27 cellular contexts compared by ENCODE assay signal in genomic region chr2:65093211-65093610, GRCh38. TPM values are rescaled to one million over a fixed set of nuclear protein-coding genes. Genes with fewer than 3 reads are reported as not detected.
DNase-seq lines count a peak whose midpoint lies in the region; ATAC-seq and TF ChIP-seq lines count a peak whose summit lies in the region.
"Had no signal": no experiment of that assay in that cellular context is flagged by ENCODE, and none has a peak within 500 bp of the region (broad histone marks: within the 10 kb centered on the region; RNA-seq: fewer than 3 reads in every experiment).

No MANE protein-coding gene starts in this region.

- CTCF ChIA-PET in activated CD8-positive, alpha-beta memory T cell treated with anti-CD3 and anti-CD28 coated beads, Interleukin-2, amount 10 ng/mL, durations not matched to agents 7 days and 5 days (lab: Charles Lee): no interaction called here
- CTCF ChIA-PET in CD4-positive, alpha-beta T cell (lab: Charles Lee): no interaction called here

- H3K36me3 Mint-ChIP-seq in activated CD8-positive, alpha-beta memory T cell treated with anti-CD3 and anti-CD28 coated beads, Interleukin-2, amount 10 ng/mL, durations not matched to agents 7 days and 5 days: peaks cover 56% of the 10 kb centered on the region
- H3K36me3 Mint-ChIP-seq in CD4-positive, alpha-beta T cell (ENCODE audit: low read depth): peaks cover 87% of the 10 kb centered on the region
- peaks cover 71% of the 10 kb centered on the region for H3K36me3 Mint-ChIP-seq in central memory CD8-positive, alpha-beta T cell (ENCODE audit: insufficient read depth)

- H3K27me3 Mint-ChIP-seq in activated CD8-positive, alpha-beta memory T cell treated with anti-CD3 and anti-CD28 coated beads, Interleukin-2, amount 10 ng/mL, durations not matched to agents 7 days and 5 days: no peaks in the 10 kb centered on the region
- H3K27me3 Mint-ChIP-seq in CD4-positive, alpha-beta T cell: no peaks in the 10 kb centered on the region
- H3K27me3 Mint-ChIP-seq in central memory CD8-positive, alpha-beta T cell: no peaks in the 10 kb centered on the region
- H3K27me3 Mint-ChIP-seq: CD4-positive, CD25-positive, alpha-beta regulatory T cell; stimulated activated naive B cell treated with anti-CD40 and anti-IgM and Interleukin-4, amounts not matched to agents 10 μg/mL and 1 μg/mL and 100 μg/mL, for 72 hours; T-cell had no signal

- no peak for TF ChIP-seq CTCF in CD4-positive, alpha-beta T cell (IDR thresholded peaks at IDR 0.05)
- no peak for TF ChIP-seq CTCF in neutrophil (IDR thresholded peaks at IDR 0.05)

- no peak overlapping the region for H3K27ac ChIP-seq in CD4-positive, alpha-beta T cell (ENCODE audit: low read depth, low read length)
- H3K27ac ChIP-seq in neutrophil: peak overlapping the region; percentile 28
- H3K27ac ChIP-seq: ascending aorta, ovary, testis had no signal

- H3K9me3 ChIP-seq in CD4-positive, alpha-beta T cell (ENCODE audit: control insufficient read depth, low read length): no peaks in the 10 kb centered on the region
- H3K9me3 ChIP-seq in neutrophil: no peaks in the 10 kb centered on the region
- H3K9me3 ChIP-seq: ascending aorta, ovary, testis had no signal

- peak overlapping the region; percentile 24 for H3K27ac Mint-ChIP-seq in activated CD8-positive, alpha-beta memory T cell treated with anti-CD3 and anti-CD28 coated beads, Interleukin-2, amount 10 ng/mL, durations not matched to agents 7 days and 5 days
- peak overlapping the region; percentile 48 for H3K27ac Mint-ChIP-seq in CD4-positive, alpha-beta T cell
- peak overlapping the region; percentile 37 for H3K27ac Mint-ChIP-seq in central memory CD8-positive, alpha-beta T cell (ENCODE audit: low read depth)

- H3K4me1 ChIP-seq in neutrophil (ENCODE audit: control insufficient read depth in 1 of 2, insufficient read depth in 1 of 2, low read depth in 1 of 2, low read length in 1 of 2): no peaks in the 10 kb centered on the region

- H3K4me3 Mint-ChIP-seq in activated CD8-positive, alpha-beta memory T cell treated with anti-CD3 and anti-CD28 coated beads, Interleukin-2, amount 10 ng/mL, durations not matched to agents 7 days and 5 days: no peak overlapping the region
- H3K4me3 Mint-ChIP-seq in CD4-positive, alpha-beta T cell: no peak overlapping the region
- no peak overlapping the region for H3K4me3 Mint-ChIP-seq in central memory CD8-positive, alpha-beta T cell
- H3K4me3 Mint-ChIP-seq: CD4-positive, CD25-positive, alpha-beta regulatory T cell; GM23338; nephron progenitor cell; stimulated activated naive B cell treated with anti-CD40 and anti-IgM and Interleukin-4, amounts not matched to agents 10 μg/mL and 1 μg/mL and 100 μg/mL, for 72 hours; T-cell had no signal

- H3K4me1 Mint-ChIP-seq in activated CD8-positive, alpha-beta memory T cell treated with anti-CD3 and anti-CD28 coated beads, Interleukin-2, amount 10 ng/mL, durations not matched to agents 7 days and 5 days: peaks cover 3% of the 10 kb centered on the region
- H3K4me1 Mint-ChIP-seq in CD4-positive, alpha-beta T cell (ENCODE audit: low read depth): peaks cover 36% of the 10 kb centered on the region
- peaks cover 27% of the 10 kb centered on the region for H3K4me1 Mint-ChIP-seq in central memory CD8-positive, alpha-beta T cell

- H3K36me3 ChIP-seq in neutrophil: peaks cover 85% of the 10 kb centered on the region
- H3K36me3 ChIP-seq: ovary had no signal

- no peaks in the 10 kb centered on the region for H3K9me3 Mint-ChIP-seq in activated CD8-positive, alpha-beta memory T cell treated with anti-CD3 and anti-CD28 coated beads, Interleukin-2, amount 10 ng/mL, durations not matched to agents 7 days and 5 days (ENCODE audit: low read depth)
- no peaks in the 10 kb centered on the region for H3K9me3 Mint-ChIP-seq in CD4-positive, alpha-beta T cell
- no peaks in the 10 kb centered on the region for H3K9me3 Mint-ChIP-seq in central memory CD8-positive, alpha-beta T cell
- H3K9me3 Mint-ChIP-seq: activated naive CD4-positive, alpha-beta T cell treated with anti-CD3 and anti-CD28 coated beads, Interleukin-2, amount 50 U/mL, for 72 hours; GM23338; nephron progenitor cell; T-cell had no signal

- no peak for ATAC-seq in activated CD8-positive, alpha-beta memory T cell treated with anti-CD3 and anti-CD28 coated beads, Interleukin-2, amount 10 ng/mL, durations not matched to agents 7 days and 5 days
- ATAC-seq in CD4-positive, alpha-beta T cell (ENCODE audit: poor library complexity): no peak
- no peak for ATAC-seq in central memory CD8-positive, alpha-beta T cell (replicated peaks; ENCODE audit: extremely low read depth, poor library complexity, severe bottlenecking)
- ATAC-seq: activated naive CD4-positive, alpha-beta T cell treated with anti-CD3 and anti-CD28 coated beads, Interleukin-2, amount 50 U/mL, for 72 hours; GM23338; HepG2; T-cell had no signal

- intact Hi-C loops in CD4-positive, alpha-beta T cell (cut with DNase I, micrococcal nuclease): no loop called here

- DNase-seq in activated CD8-positive, alpha-beta memory T cell treated with anti-CD3 and anti-CD28 coated beads, Interleukin-2, amount 10 ng/mL, durations not matched to agents 7 days and 5 days: no peak
- DNase-seq in activated CD8-positive, alpha-beta memory T cell treated with anti-CD3 and anti-CD28 coated beads for 24 hours: no peak
- DNase-seq in CD4-positive, alpha-beta T cell: no peak
- no peak for DNase-seq in central memory CD8-positive, alpha-beta T cell (ENCODE audit: low spot score in 2 of 2)
- DNase-seq in amniotic stem cell (lab: John Stamatoyannopoulos, UW): no peak
- no peak for DNase-seq in hypothalamus (lab: John Stamatoyannopoulos, UW)
- no peak for DNase-seq in NCI-H2171 treated with DMSO at 0.1 percent for 48 hours (lab: John Stamatoyannopoulos, UW)
- DNase-seq: activated CD4-positive, CD25-positive, alpha-beta regulatory T cell treated with anti-CD3 and anti-CD28 coated beads, Interleukin-2, amount 50 U/mL, for 72 hours; CD4-positive, CD25-positive, alpha-beta regulatory T cell; cortex of kidney; DMS 273 treated with DMSO at 0.1 percent for 48 hours; effector memory CD4-positive, alpha-beta T cell; EL; erythroblast; NCI-H2029 treated with DMSO at 0.1 percent for 48 hours; NCI-H526; nephron progenitor cell; NK-92 treated with Interleukin-12 subunit alpha and Interleukin-12 subunit beta, amount 100 ng/mL, for 24 hours; ovary; stimulated activated naive B cell treated with anti-CD40 and anti-IgM and Interleukin-4, amounts not matched to agents 10 μg/mL and 1 μg/mL and 100 μg/mL, for 72 hours; T-cell; testis had no signal

- H3K4me3 ChIP-seq in neutrophil (ENCODE audit: low read depth in 1 of 2, low read length in 1 of 2): no peak overlapping the region
- H3K4me3 ChIP-seq: ascending aorta, GM23338, ovary, testis had no signal

- POLR2A ChIA-PET in CD4-positive, alpha-beta T cell (lab: Charles Lee): interaction anchor here (1.6 kb wide), 1 partner anchor 11 kb away, joined by 5 read pairs; no protein-coding TSS in a partner anchor

- H3K27me3 ChIP-seq in CD4-positive, alpha-beta T cell (ENCODE audit: control insufficient read depth, insufficient read depth, low read length): no peaks in the 10 kb centered on the region
- no peaks in the 10 kb centered on the region for H3K27me3 ChIP-seq in neutrophil
- H3K27me3 ChIP-seq: ascending aorta, ovary, testis had no signal

RNA-seq across cellular contexts. Expression of gene RAB1A, which starts 36.7 kb away (rescaled TPM):
- 10 to 100 TPM; 58.4 to 78.3 TPM for total RNA-seq in activated CD8-positive, alpha-beta memory T cell treated with anti-CD3 and anti-CD28 coated beads, Interleukin-2, amount 10 ng/mL, durations not matched to agents 7 days and 5 days
- total RNA-seq in CD4-positive, alpha-beta T cell: 10 to 100 TPM; 85.3 to 87.6 TPM

RNA-seq across cellular contexts. Expression of gene CEP68, which starts 37.0 kb away (rescaled TPM):
- total RNA-seq in activated CD8-positive, alpha-beta memory T cell treated with anti-CD3 and anti-CD28 coated beads, Interleukin-2, amount 10 ng/mL, durations not matched to agents 7 days and 5 days: 1 to 10 TPM; 5.9 to 9.2 TPM
- 10 to 100 TPM; 19.4 to 20.1 TPM for total RNA-seq in CD4-positive, alpha-beta T cell
